In the genomic region with DNA sequence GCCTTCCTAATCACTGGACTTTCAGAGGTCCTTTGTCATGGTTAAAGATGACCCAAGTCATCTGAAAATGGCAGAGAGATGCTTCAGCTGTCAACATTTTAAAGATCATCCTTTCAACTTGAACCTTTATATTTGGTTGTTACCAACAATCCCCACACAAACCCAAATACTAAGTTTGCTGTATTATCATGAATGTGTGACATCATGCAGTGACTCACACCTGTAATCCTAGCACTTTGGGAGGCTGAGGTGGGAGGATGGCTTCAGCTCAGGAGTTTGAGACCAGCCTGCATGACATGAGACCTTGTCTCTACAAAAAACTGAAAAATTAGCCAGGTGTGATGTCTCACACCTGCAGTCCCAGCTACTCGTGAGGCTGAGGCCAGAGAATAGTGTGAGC, we compare ENCODE assay signal across 1 cellular context.
A peak's percentile ranks its signal among the peaks of the same experiment; 100 is the strongest.
TF ChIP-seq lines count a peak whose summit lies in the region.

No MANE protein-coding gene starts in this region.

TF ChIP-seq in HEK293, 187 proteins besides CTCF, POLR2A, EP300 and RAD21 (continued from another document):
- TF ChIP-seq, protein P1, sequence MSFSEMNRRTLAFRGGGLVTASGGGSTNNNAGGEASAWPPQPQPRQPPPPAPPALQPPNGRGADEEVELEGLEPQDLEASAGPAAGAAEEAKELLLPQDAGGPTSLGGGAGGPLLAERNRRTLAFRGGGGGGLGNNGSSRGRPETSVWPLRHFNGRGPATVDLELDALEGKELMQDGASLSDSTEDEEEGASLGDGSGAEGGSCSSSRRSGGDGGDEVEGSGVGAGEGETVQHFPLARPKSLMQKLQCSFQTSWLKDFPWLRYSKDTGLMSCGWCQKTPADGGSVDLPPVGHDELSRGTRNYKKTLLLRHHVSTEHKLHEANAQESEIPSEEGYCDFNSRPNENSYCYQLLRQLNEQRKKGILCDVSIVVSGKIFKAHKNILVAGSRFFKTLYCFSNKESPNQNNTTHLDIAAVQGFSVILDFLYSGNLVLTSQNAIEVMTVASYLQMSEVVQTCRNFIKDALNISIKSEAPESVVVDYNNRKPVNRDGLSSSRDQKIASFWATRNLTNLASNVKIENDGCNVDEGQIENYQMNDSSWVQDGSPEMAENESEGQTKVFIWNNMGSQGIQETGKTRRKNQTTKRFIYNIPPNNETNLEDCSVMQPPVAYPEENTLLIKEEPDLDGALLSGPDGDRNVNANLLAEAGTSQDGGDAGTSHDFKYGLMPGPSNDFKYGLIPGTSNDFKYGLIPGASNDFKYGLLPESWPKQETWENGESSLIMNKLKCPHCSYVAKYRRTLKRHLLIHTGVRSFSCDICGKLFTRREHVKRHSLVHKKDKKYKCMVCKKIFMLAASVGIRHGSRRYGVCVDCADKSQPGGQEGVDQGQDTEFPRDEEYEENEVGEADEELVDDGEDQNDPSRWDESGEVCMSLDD (tag by site-specific recombination; IDR thresholded peaks at IDR 0.05) = no peak
- TF ChIP-seq ZXDB (tag by site-specific recombination; IDR thresholded peaks at IDR 0.05) (no peak), SP2 (tag by site-specific recombination; IDR thresholded peaks at IDR 0.05) (no peak), ZNF335 (tag by site-specific recombination; conservative IDR thresholded peaks at IDR 0.05) (no peak), ZNF670 (tag by site-specific recombination; IDR thresholded peaks at IDR 0.05; ENCODE audit: low read depth) (no peak), ZNF837 (tag by site-specific recombination; IDR thresholded peaks at IDR 0.05) (no peak), ZNF248 (tag by site-specific recombination; IDR thresholded peaks at IDR 0.05) (no peak), PRDM1 (tag by site-specific recombination; IDR thresholded peaks at IDR 0.05) (no peak), WT1 (tag by site-specific recombination; IDR thresholded peaks at IDR 0.05) (no peak), ZNF624 (tag by site-specific recombination; IDR thresholded peaks at IDR 0.05) (no peak)
- TF ChIP-seq, protein P2, sequence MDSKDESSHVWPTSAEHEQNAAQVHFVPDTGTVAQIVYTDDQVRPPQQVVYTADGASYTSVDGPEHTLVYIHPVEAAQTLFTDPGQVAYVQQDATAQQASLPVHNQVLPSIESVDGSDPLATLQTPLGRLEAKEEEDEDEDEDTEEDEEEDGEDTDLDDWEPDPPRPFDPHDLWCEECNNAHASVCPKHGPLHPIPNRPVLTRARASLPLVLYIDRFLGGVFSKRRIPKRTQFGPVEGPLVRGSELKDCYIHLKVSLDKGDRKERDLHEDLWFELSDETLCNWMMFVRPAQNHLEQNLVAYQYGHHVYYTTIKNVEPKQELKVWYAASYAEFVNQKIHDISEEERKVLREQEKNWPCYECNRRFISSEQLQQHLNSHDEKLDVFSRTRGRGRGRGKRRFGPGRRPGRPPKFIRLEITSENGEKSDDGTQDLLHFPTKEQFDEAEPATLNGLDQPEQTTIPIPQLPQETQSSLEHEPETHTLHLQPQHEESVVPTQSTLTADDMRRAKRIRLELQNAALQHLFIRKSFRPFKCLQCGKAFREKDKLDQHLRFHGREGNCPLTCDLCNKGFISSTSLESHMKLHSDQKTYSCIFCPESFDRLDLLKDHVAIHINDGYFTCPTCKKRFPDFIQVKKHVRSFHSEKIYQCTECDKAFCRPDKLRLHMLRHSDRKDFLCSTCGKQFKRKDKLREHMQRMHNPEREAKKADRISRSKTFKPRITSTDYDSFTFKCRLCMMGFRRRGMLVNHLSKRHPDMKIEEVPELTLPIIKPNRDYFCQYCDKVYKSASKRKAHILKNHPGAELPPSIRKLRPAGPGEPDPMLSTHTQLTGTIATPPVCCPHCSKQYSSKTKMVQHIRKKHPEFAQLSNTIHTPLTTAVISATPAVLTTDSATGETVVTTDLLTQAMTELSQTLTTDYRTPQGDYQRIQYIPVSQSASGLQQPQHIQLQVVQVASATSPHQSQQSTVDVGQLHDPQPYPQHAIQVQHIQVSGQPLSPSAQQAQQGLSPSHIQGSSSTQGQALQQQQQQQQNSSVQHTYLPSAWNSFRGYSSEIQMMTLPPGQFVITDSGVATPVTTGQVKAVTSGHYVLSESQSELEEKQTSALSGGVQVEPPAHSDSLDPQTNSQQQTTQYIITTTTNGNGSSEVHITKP (tag by site-specific recombination; IDR thresholded peaks at IDR 0.05) = peak; percentile 25; the same call in 1 of the 2 replicates
